In genomic region chr7:101606176-101606923, GRCh38 we compare ENCODE assay signal across 34 cellular contexts. TPM values are rescaled to one million over a fixed set of nuclear protein-coding genes. Genes with fewer than 3 reads are reported as not detected.
"Had no signal": no experiment of that assay in that cellular context is flagged by ENCODE, and none has a peak within 500 bp of the region (broad histone marks: within the 10 kb centered on the region; RNA-seq: fewer than 3 reads in every experiment).

No MANE protein-coding gene starts in this region.

- H3K27ac Mint-ChIP-seq: activated CD4-positive, alpha-beta memory T cell treated with anti-CD3 and anti-CD28 coated beads, Interleukin-2, amount 10 ng/mL, durations not matched to agents 7 days and 5 days; activated CD4-positive, alpha-beta T cell treated with anti-CD3 and anti-CD28 coated beads, Interleukin-2, amount 10 ng/mL, durations not matched to agents 7 days and 5 days; activated T-helper 17 cell treated with anti-CD3 and anti-CD28 coated beads, Interleukin-2, amount 50 U/mL, for 72 hours; dendritic cell treated with granulocyte-macrophage colony-stimulating factor and Interleukin-4, amounts not matched to agents 40 ng/mL and 50 ng/mL, for 4 days; immature natural killer cell; naive thymus-derived CD8-positive, alpha-beta T cell; neural progenitor cell; progenitor cell of endocrine pancreas; WTC11 had no signal

- H3K4me3 ChIP-seq: neural progenitor cell, sigmoid colon, tibial nerve had no signal

- H3K36me3 ChIP-seq: brain microvascular endothelial cell, neural progenitor cell, sigmoid colon, tibial nerve had no signal

- H3K9me3 Mint-ChIP-seq: activated CD4-positive, alpha-beta memory T cell treated with anti-CD3 and anti-CD28 coated beads, Interleukin-2, amount 10 ng/mL, durations not matched to agents 7 days and 5 days; activated CD4-positive, alpha-beta T cell treated with anti-CD3 and anti-CD28 coated beads, Interleukin-2, amount 10 ng/mL, durations not matched to agents 7 days and 5 days; activated T-cell treated with anti-CD3 and anti-CD28 coated beads, Interleukin-2, amount 50 U/mL, for 4 hours; activated T-helper 17 cell treated with anti-CD3 and anti-CD28 coated beads, Interleukin-2, amount 50 U/mL, for 72 hours; dendritic cell treated with granulocyte-macrophage colony-stimulating factor and Interleukin-4, amounts not matched to agents 40 ng/mL and 50 ng/mL, for 4 days; endodermal cell; immature natural killer cell; naive thymus-derived CD8-positive, alpha-beta T cell; neural progenitor cell had no signal

- ATAC-seq: activated T-cell treated with anti-CD3 and anti-CD28 coated beads, Interleukin-2, amount 50 U/mL, for 4 hours; activated T-helper 17 cell treated with anti-CD3 and anti-CD28 coated beads, Interleukin-2, amount 50 U/mL, for 72 hours; esophagus mucosa; left colon; naive thymus-derived CD8-positive, alpha-beta T cell; WTC11 had no signal

- H3K4me1 Mint-ChIP-seq: activated CD4-positive, alpha-beta memory T cell treated with anti-CD3 and anti-CD28 coated beads, Interleukin-2, amount 10 ng/mL, durations not matched to agents 7 days and 5 days; activated CD4-positive, alpha-beta T cell treated with anti-CD3 and anti-CD28 coated beads, Interleukin-2, amount 10 ng/mL, durations not matched to agents 7 days and 5 days; activated T-helper 17 cell treated with anti-CD3 and anti-CD28 coated beads, Interleukin-2, amount 50 U/mL, for 72 hours; immature natural killer cell had no signal

- H3K9me3 ChIP-seq: sigmoid colon, tibial nerve had no signal

- H3K27me3 Mint-ChIP-seq: activated CD4-positive, alpha-beta memory T cell treated with anti-CD3 and anti-CD28 coated beads, Interleukin-2, amount 10 ng/mL, durations not matched to agents 7 days and 5 days; activated T-helper 17 cell treated with anti-CD3 and anti-CD28 coated beads, Interleukin-2, amount 50 U/mL, for 72 hours had no signal

- H3K36me3 Mint-ChIP-seq: immature natural killer cell; naive thymus-derived CD8-positive, alpha-beta T cell; neural progenitor cell; WTC11 had no signal

- DNase-seq: activated CD4-positive, alpha-beta memory T cell treated with anti-CD3 and anti-CD28 coated beads, Interleukin-2, amount 10 ng/mL, durations not matched to agents 7 days and 5 days; activated CD4-positive, alpha-beta T cell treated with anti-CD3 and anti-CD28 coated beads for 1 hour; activated CD4-positive, alpha-beta T cell treated with anti-CD3 and anti-CD28 coated beads, Interleukin-2, amount 10 ng/mL, durations not matched to agents 7 days and 5 days; activated gamma-delta T cell treated with Interleukin-2 at 50 U/mL for 16 hours; activated naive CD4-positive, alpha-beta T cell treated with anti-CD3 and anti-CD28 coated beads, Interleukin-2, amount 50 U/mL, for 16 hours; activated T-cell treated with anti-CD3 and anti-CD28 coated beads, Interleukin-2, amount 50 U/mL, for 4 hours; amniotic stem cell; brain microvascular endothelial cell; central memory CD4-positive, alpha-beta T cell; endodermal cell; foreskin fibroblast; head of caudate nucleus; hypothalamus; immature natural killer cell; kidney; left colon; mammary epithelial cell; midbrain; naive thymus-derived CD8-positive, alpha-beta T cell; sigmoid colon; stimulated activated naive CD4-positive, alpha-beta T cell; T-helper 2 cell had no signal

- H3K4me3 Mint-ChIP-seq: activated CD4-positive, alpha-beta memory T cell treated with anti-CD3 and anti-CD28 coated beads, Interleukin-2, amount 10 ng/mL, durations not matched to agents 7 days and 5 days; activated CD4-positive, alpha-beta T cell treated with anti-CD3 and anti-CD28 coated beads, Interleukin-2, amount 10 ng/mL, durations not matched to agents 7 days and 5 days; activated T-cell treated with anti-CD3 and anti-CD28 coated beads, Interleukin-2, amount 50 U/mL, for 4 hours; activated T-helper 17 cell treated with anti-CD3 and anti-CD28 coated beads, Interleukin-2, amount 50 U/mL, for 72 hours; dendritic cell treated with granulocyte-macrophage colony-stimulating factor and Interleukin-4, amounts not matched to agents 40 ng/mL and 50 ng/mL, for 4 days; endodermal cell; immature natural killer cell; naive thymus-derived CD8-positive, alpha-beta T cell; neural progenitor cell; WTC11 had no signal

- FAIRE-seq: astrocyte, kidney had no signal

- H3K27me3 ChIP-seq: sigmoid colon, tibial nerve had no signal

RNA-seq across cellular contexts. Expression of gene MYL10, which starts 22.7 kb away (rescaled TPM):
- total RNA-seq: activated CD4-positive, alpha-beta memory T cell treated with anti-CD3 and anti-CD28 coated beads, Interleukin-2, amount 10 ng/mL, durations not matched to agents 7 days and 5 days; activated CD4-positive, alpha-beta T cell treated with anti-CD3 and anti-CD28 coated beads, Interleukin-2, amount 10 ng/mL, durations not matched to agents 7 days and 5 days; activated T-cell treated with anti-CD3 and anti-CD28 coated beads, Interleukin-2, amount 50 U/mL, for 4 hours; activated T-helper 17 cell treated with anti-CD3 and anti-CD28 coated beads, Interleukin-2, amount 50 U/mL, for 72 hours; endodermal cell; esophagus mucosa; kidney; left colon; liver; mammary epithelial cell; naive thymus-derived CD8-positive, alpha-beta T cell; omental fat pad; progenitor cell of endocrine pancreas; renal cortical epithelial cell; sigmoid colon; temporal lobe; tibial nerve; WTC11 had no signal
- polyA plus RNA-seq: immature natural killer cell; liver; mammary epithelial cell; naive thymus-derived CD8-positive, alpha-beta T cell; sigmoid colon had no signal
